ENCODE assay signal across 8 cellular contexts in genomic region chr10:25113231-25114035, GRCh38.
DNase-seq lines count a peak whose midpoint lies in the region; ATAC-seq and TF ChIP-seq lines count a peak whose summit lies in the region.

No MANE protein-coding gene starts in this region.

- H3K9me3 ChIP-seq in AG04450 (ENCODE audit: control insufficient read depth, insufficient read depth, low read length) (no peaks in the 10 kb centered on the region), breast epithelium (no peaks in the 10 kb centered on the region)

- H3K27me3 ChIP-seq in AG04450 (ENCODE audit: control insufficient read depth, insufficient read depth, low read length): no peaks in the 10 kb centered on the region
- no peaks in the 10 kb centered on the region for H3K27me3 ChIP-seq in breast epithelium

- TF ChIP-seq CTCF in AG04450 (IDR thresholded peaks at IDR 0.05; ENCODE audit: low read depth, low read length) (peak; percentile 83), breast epithelium (IDR thresholded peaks at IDR 0.05) (peak; percentile 46 to 66 (median 57))

- H3K36me3 ChIP-seq in breast epithelium: no peaks in the 10 kb centered on the region

- intact Hi-C loops in breast epithelium (cut with DNase I; ENCODE audit: low total_unique reads): no loop called here

- POLR2A ChIA-PET in AG04450 (lab: Yijun Ruan, JAX): no interaction called here

- H3K4me3 ChIP-seq in AG04450 (ENCODE audit: low read depth, low read length) (no peak overlapping the region), breast epithelium (peak overlapping the region in 1 of 3 donors; percentile 41)

- ATAC-seq in GM18502 (IDR thresholded peaks at IDR 0.05; ENCODE audit: poor library complexity, unreplicated experiment): peak; percentile 94
- ATAC-seq in HG02798 (IDR thresholded peaks at IDR 0.05; ENCODE audit: poor library complexity, unreplicated experiment): peak; percentile 94

- CTCF ChIA-PET in AG04450 (lab: Charles Lee): interaction anchor here (0.6 to 2.2 kb wide), 14 partner anchors 8 to 496 kb away, joined by 3 to 10 read pairs (median 4); no protein-coding TSS in a partner anchor

- H3K4me1 ChIP-seq in breast epithelium: no peaks in the 10 kb centered on the region

- TF ChIP-seq POLR2A in breast epithelium (IDR thresholded peaks at IDR 0.05): no peak

- no peak overlapping the region for H3K27ac ChIP-seq in AG04450 (ENCODE audit: low read depth, low read length)
- H3K27ac ChIP-seq in breast epithelium: no peak overlapping the region

- DNase-seq in AG04450 (ENCODE audit: low read depth, low spot score) (peak; percentile 10), NCI-H1105 treated with DMSO at 0.1 percent for 48 hours (lab: John Stamatoyannopoulos, UW) (peak; percentile 71), SK-N-DZ (ENCODE audit: low spot score) (peak; percentile 69), breast epithelium (ENCODE audit: low spot score in 2 of 2) (peak; percentile 45 to 72), iris pigment epithelial cell (ENCODE audit: low read depth) (peak; percentile 76)
- DNase-seq in stimulated activated CD4-positive, alpha-beta T cell treated with anti-CD3 and anti-CD28 coated beads, Interleukin-12 subunit alpha, Interleukin-12 subunit beta, amount 100 ng/mL, for 4 hours: peak; percentile 10

Comparison
In these comparisons a context has a peak if more than half of its experiments do, and no peak if none do; other contexts are left out.
1. DNase-seq: peak in every context shown above with its lines; median percentile 76 in iris pigment epithelial cell; 71 in NCI-H1105 treated with DMSO at 0.1 percent for 48 hours; 69 in SK-N-DZ; 58 in breast epithelium; 10 in AG04450; 10 in stimulated activated CD4-positive, alpha-beta T cell treated with anti-CD3 and anti-CD28 coated beads, Interleukin-12 subunit alpha, Interleukin-12 subunit beta, amount 100 ng/mL, for 4 hours.